Comparison of ENCODE assay signal across 8 cellular contexts in genomic region chr11:64305075-64305690, GRCh38. TPM values are rescaled to one million over a fixed set of nuclear protein-coding genes. Genes with fewer than 3 reads are reported as not detected.
A peak's percentile ranks its signal among the peaks of the same experiment; 100 is the strongest.
DNase-seq lines count a peak whose midpoint lies in the region; ATAC-seq and TF ChIP-seq lines count a peak whose summit lies in the region.

Gene ESRRA (plus strand): TSS chr11:64305524. CDS start chr11:64307180, 1,656 bp downstream.

- POLR2A ChIA-PET in GM10248 (lab: Yijun Ruan, JAX): interaction anchor here (0.6 to 2.0 kb wide), 4 partner anchors 13 to 120 kb away, joined by 3 to 18 read pairs (median 7); partner anchors contain the start of genes PRDX5, STIP1 and TRMT112
- POLR2A ChIA-PET in SK-N-SH (lab: Yijun Ruan, JAX): interaction anchor here (1.0 to 5.8 kb wide), 9 partner anchors 11 to 101 kb away, joined by 3 to 54 read pairs (median 4); partner anchors contain the start of genes BAD, FKBP2, GPR137 and PRDX5

- H3K36me3 ChIP-seq in SK-N-SH (replicated peaks in 1 of 2; ENCODE audit: control insufficient read depth in 1 of 2, insufficient read depth in 2 of 2, low read length in 1 of 2): peaks cover 0 to 2% of the 10 kb centered on the region in 2 experiments
- peaks cover 0 to 7% of the 10 kb centered on the region in 2 donors for H3K36me3 ChIP-seq in gastroesophageal sphincter

- DNase-seq in GM10248 (ENCODE audit: extremely low spot score): peak; percentile 99
- DNase-seq in NCI-H1092 (lab: John Stamatoyannopoulos, UW): peak; percentile 100
- DNase-seq in SK-N-SH: peak; percentile 100
- DNase-seq in activated naive CD4-positive, alpha-beta T cell treated with anti-CD3 and anti-CD28 coated beads, Interleukin-2, amount 10 ng/mL, durations not matched to agents 7 days and 5 days: peak; percentile 100
- DNase-seq in non-pigmented ciliary epithelial cell (ENCODE audit: low read depth): peak; percentile 76
- peak; percentile 75 to 100 (median 99) for DNase-seq in substantia nigra (lab: John Stamatoyannopoulos, UW)

- H3K79me2 ChIP-seq in SK-N-SH (ENCODE audit: insufficient read depth): peaks cover 30% of the 10 kb centered on the region; the same call in 1 of the 2 replicates

- TF ChIP-seq CTCF in GM10248 (IDR thresholded peaks at IDR 0.05; ENCODE audit: control extremely low read depth, extremely low read depth, low read depth, missing control alignments): no peak
- TF ChIP-seq CTCF in SK-N-SH (IDR thresholded peaks at IDR 0.05): no peak
- TF ChIP-seq CTCF in gastroesophageal sphincter (IDR thresholded peaks at IDR 0.05): no peak

- H3K36me3 Mint-ChIP-seq in activated naive CD4-positive, alpha-beta T cell treated with anti-CD3 and anti-CD28 coated beads, Interleukin-2, amount 10 ng/mL, durations not matched to agents 7 days and 5 days: peaks cover 10% of the 10 kb centered on the region

- CTCF ChIA-PET in GM10248 (lab: Yijun Ruan, JAX): interaction anchor here (0.7 to 5.8 kb wide), 31 partner anchors 8 to 383 kb away, joined by 3 to 219 read pairs (median 8); partner anchors contain the start of genes BAD, CCDC88B, FERMT3 and GPR137
- CTCF ChIA-PET in SK-N-SH (lab: Yijun Ruan, JAX): interaction anchor here (0.6 to 6.7 kb wide), 25 partner anchors 9 to 804 kb away, joined by 3 to 196 read pairs (median 7); partner anchors contain the start of genes ATG2A, BAD, DNAJC4 and FERMT3
- CTCF ChIA-PET in activated naive CD4-positive, alpha-beta T cell treated with anti-CD3 and anti-CD28 coated beads, Interleukin-2, amount 10 ng/mL, durations not matched to agents 7 days and 5 days (lab: Charles Lee): interaction anchor here (0.9 to 6.2 kb wide), 19 partner anchors 12 to 468 kb away, joined by 3 to 131 read pairs (median 14); partner anchors contain the start of genes DNAJC4, FERMT3, FKBP2 and KCNK4

- peak; percentile 46 to 67 for TF ChIP-seq POLR2A in gastroesophageal sphincter (IDR thresholded peaks at IDR 0.05)

- peak within 1 kb of the TSS; percentile 98 for H3K27ac Mint-ChIP-seq in activated naive CD4-positive, alpha-beta T cell treated with anti-CD3 and anti-CD28 coated beads, Interleukin-2, amount 10 ng/mL, durations not matched to agents 7 days and 5 days

- ATAC-seq in HG02610 (IDR thresholded peaks at IDR 0.05; ENCODE audit: unreplicated experiment) (peak; percentile 71), gastroesophageal sphincter (peak; percentile 88)

- peaks cover 12% of the 10 kb centered on the region for H3F3A ChIP-seq in SK-N-SH (replicated peaks; ENCODE audit: insufficient read depth)

- H4K20me1 ChIP-seq in SK-N-SH (ENCODE audit: insufficient read depth): no peaks in the 10 kb centered on the region

- H3K9ac ChIP-seq in SK-N-SH: peak within 1 kb of the TSS; percentile 68

- H3K9me3 ChIP-seq in SK-N-SH (no peaks in the 10 kb centered on the region), gastroesophageal sphincter (no peaks in the 10 kb centered on the region)

- peaks cover 46% of the 10 kb centered on the region for H3K4me1 Mint-ChIP-seq in activated naive CD4-positive, alpha-beta T cell treated with anti-CD3 and anti-CD28 coated beads, Interleukin-2, amount 10 ng/mL, durations not matched to agents 7 days and 5 days

- H3K4me3 ChIP-seq in SK-N-SH (ENCODE audit: low read depth in 2 of 2, low read length in 1 of 2) (peak within 1 kb of the TSS; percentile 67 to 82), gastroesophageal sphincter (peak within 1 kb of the TSS; percentile 68 to 85)

- no peaks in the 10 kb centered on the region for H3K9me2 ChIP-seq in SK-N-SH

- peaks cover 23% of the 10 kb centered on the region for H3K27me3 Mint-ChIP-seq in activated naive CD4-positive, alpha-beta T cell treated with anti-CD3 and anti-CD28 coated beads, Interleukin-2, amount 10 ng/mL, durations not matched to agents 7 days and 5 days

- TF ChIP-seq RAD21 in SK-N-SH (IDR thresholded peaks at IDR 0.05; ENCODE audit: low read length): no peak

- peak within 1 kb of the TSS; percentile 83 to 96 for H3K27ac ChIP-seq in SK-N-SH (ENCODE audit: low read depth in 2 of 2, low read length in 1 of 2)
- peak within 1 kb of the TSS; percentile 88 to 96 (median 94) for H3K27ac ChIP-seq in gastroesophageal sphincter
- H3K27ac ChIP-seq in substantia nigra (ENCODE audit: low read depth, low read length, poor library complexity, severe bottlenecking): peak within 1 kb of the TSS; percentile 84

- peak within 1 kb of the TSS; percentile 84 for H2AFZ ChIP-seq in SK-N-SH (ENCODE audit: low read depth)

- H3K27me3 ChIP-seq in SK-N-SH (ENCODE audit: insufficient read depth) (no peaks in the 10 kb centered on the region), gastroesophageal sphincter (peaks cover 31% of the 10 kb centered on the region)

- TF ChIP-seq EP300 in SK-N-SH (IDR thresholded peaks at IDR 0.05; ENCODE audit: borderline replicate concordance in 1 of 2, low read depth in 1 of 2, low read length in 1 of 2): no peak
- TF ChIP-seq EP300 in gastroesophageal sphincter (IDR thresholded peaks at IDR 0.05): no peak

- under 1% methylated on average over 25 of the region's 81 CpGs for WGBS in SK-N-SH (ENCODE audit: low lambda C conversion rate)
- whole genome bisulfite sequencing in gastroesophageal sphincter (ENCODE audit: low coverage in 1 of 2), 2 donors: 0% methylated on average over 4 of the region's 81 CpGs; no CpG with 5 or more reads in 1 of the 2 donors

- H3K4me2 ChIP-seq in SK-N-SH: peak within 1 kb of the TSS; percentile 99

- H3K4me3 Mint-ChIP-seq in activated naive CD4-positive, alpha-beta T cell treated with anti-CD3 and anti-CD28 coated beads, Interleukin-2, amount 10 ng/mL, durations not matched to agents 7 days and 5 days: peak within 1 kb of the TSS; percentile 89

- no peaks in the 10 kb centered on the region for H3K9me3 Mint-ChIP-seq in activated naive CD4-positive, alpha-beta T cell treated with anti-CD3 and anti-CD28 coated beads, Interleukin-2, amount 10 ng/mL, durations not matched to agents 7 days and 5 days

- H3K4me1 ChIP-seq in SK-N-SH (ENCODE audit: control insufficient read depth in 1 of 2, insufficient read depth in 2 of 2, low read depth in 1 of 2, low read length in 1 of 2): peaks cover 5 to 18% of the 10 kb centered on the region in 2 experiments; a peak in 2 of 4 replicates
- peaks cover 0 to 60% (median 21%) of the 10 kb centered on the region in 3 donors for H3K4me1 ChIP-seq in gastroesophageal sphincter

TF ChIP-seq in SK-N-SH, 30 proteins besides CTCF, POLR2A, EP300 and RAD21 (continues in another document):
- no peak for TF ChIP-seq RCOR1 (IDR thresholded peaks at IDR 0.05; ENCODE audit: low read length)
- no peak for TF ChIP-seq MEF2A (IDR thresholded peaks at IDR 0.05; ENCODE audit: borderline replicate concordance, low read depth)
- TF ChIP-seq RXRA (IDR thresholded peaks at IDR 0.05; ENCODE audit: borderline replicate concordance, low read depth): no peak
- no peak for TF ChIP-seq NFIC (IDR thresholded peaks at IDR 0.05; ENCODE audit: borderline replicate concordance)
- TF ChIP-seq SIN3A (IDR thresholded peaks at IDR 0.05; ENCODE audit: borderline replicate concordance, low read depth, low read length): peak; percentile 69
- TF ChIP-seq REST (IDR thresholded peaks at IDR 0.05; ENCODE audit: low read depth, low read length): no peak
- no peak for TF ChIP-seq SMC3 (IDR thresholded peaks at IDR 0.05; ENCODE audit: low read depth, low read length)
- TF ChIP-seq, protein P1, sequence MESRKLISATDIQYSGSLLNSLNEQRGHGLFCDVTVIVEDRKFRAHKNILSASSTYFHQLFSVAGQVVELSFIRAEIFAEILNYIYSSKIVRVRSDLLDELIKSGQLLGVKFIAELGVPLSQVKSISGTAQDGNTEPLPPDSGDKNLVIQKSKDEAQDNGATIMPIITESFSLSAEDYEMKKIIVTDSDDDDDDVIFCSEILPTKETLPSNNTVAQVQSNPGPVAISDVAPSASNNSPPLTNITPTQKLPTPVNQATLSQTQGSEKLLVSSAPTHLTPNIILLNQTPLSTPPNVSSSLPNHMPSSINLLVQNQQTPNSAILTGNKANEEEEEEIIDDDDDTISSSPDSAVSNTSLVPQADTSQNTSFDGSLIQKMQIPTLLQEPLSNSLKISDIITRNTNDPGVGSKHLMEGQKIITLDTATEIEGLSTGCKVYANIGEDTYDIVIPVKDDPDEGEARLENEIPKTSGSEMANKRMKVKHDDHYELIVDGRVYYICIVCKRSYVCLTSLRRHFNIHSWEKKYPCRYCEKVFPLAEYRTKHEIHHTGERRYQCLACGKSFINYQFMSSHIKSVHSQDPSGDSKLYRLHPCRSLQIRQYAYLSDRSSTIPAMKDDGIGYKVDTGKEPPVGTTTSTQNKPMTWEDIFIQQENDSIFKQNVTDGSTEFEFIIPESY (IDR thresholded peaks at IDR 0.05; ENCODE audit: borderline replicate concordance, low read depth): no peak
- 0 out of 2 replicates have a peak, but pooled peaks have one; percentile 6 for TF ChIP-seq TAF1 (IDR thresholded peaks at IDR 0.05; ENCODE audit: borderline replicate concordance, low read depth, low read length)
- peak; percentile 52; the same call in 1 of the 2 replicates for TF ChIP-seq MXI1 (IDR thresholded peaks at IDR 0.05; ENCODE audit: low read depth, low read length)

RNA-seq across cellular contexts. Expression of gene ESRRA, which starts in this region (rescaled TPM):
- polyA plus RNA-seq in SK-N-SH (2012; rRNA removed): 27.8 and 31.7 TPM in 2 replicates
- 24.0 and 31.6 TPM in 2 replicates for polyA plus RNA-seq in SK-N-SH (2012; cell fraction: cytosol; rRNA removed)
- 42.5 and 71.4 TPM in 2 replicates for polyA plus RNA-seq in SK-N-SH (2012; cell fraction: nucleus; rRNA removed)
- 10 to 100 TPM; 39.8 to 77.1 (median 71.2) TPM for total RNA-seq in gastroesophageal sphincter

Comparison
In these comparisons a context has a peak if more than half of its experiments do, and no peak if none do; other contexts are left out.
1. Peak in every context shown above with its lines: DNase-seq, ATAC-seq, H3K4me3 ChIP-seq and H3K27ac ChIP-seq.